ENCODE assay signal across 1 cellular context in the genomic region with DNA sequence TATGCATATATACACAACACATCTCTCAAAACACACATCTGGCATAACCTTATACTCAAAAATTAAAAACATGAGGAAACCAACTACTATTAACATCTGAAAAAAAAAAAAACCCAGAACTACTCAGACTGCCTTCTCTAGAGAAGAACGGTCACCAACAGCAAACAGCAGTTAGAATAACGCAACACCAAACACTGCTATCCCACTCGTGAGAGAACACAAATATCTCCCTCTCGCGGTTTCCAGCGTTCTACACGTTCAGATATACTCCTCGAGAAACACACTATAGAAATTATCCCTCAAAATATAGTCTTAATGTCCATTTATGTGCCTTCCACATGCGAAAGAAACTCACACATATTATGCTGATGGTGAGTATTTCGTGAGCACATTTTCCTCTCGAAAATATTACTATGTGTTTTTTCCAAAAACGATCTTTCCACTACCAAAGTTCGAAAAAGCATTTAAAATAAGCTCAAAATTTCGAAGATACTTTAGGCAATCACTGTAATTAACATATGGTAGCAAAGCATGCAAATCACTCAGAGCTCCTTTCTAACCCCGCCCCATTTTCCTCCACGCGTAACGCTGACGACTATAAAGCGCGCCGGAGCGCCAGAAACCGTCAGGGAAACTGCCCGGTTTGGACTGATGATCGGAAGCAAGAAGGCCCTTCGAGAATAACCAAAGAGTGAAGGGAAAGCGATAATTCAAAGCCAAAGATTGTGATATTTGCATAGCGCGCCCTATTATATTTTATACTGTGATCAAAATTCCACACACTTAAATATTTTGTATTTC.
TF ChIP-seq lines count a peak whose summit lies in the region.

No MANE protein-coding gene starts in this region.

TF ChIP-seq in HepG2, 621 proteins besides CTCF, POLR2A, EP300 and RAD21 (continued from another document and continues in another):
- TF ChIP-seq, protein P1, sequence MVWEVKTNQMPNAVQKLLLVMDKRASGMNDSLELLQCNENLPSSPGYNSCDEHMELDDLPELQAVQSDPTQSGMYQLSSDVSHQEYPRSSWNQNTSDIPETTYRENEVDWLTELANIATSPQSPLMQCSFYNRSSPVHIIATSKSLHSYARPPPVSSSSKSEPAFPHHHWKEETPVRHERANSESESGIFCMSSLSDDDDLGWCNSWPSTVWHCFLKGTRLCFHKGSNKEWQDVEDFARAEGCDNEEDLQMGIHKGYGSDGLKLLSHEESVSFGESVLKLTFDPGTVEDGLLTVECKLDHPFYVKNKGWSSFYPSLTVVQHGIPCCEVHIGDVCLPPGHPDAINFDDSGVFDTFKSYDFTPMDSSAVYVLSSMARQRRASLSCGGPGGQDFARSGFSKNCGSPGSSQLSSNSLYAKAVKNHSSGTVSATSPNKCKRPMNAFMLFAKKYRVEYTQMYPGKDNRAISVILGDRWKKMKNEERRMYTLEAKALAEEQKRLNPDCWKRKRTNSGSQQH (CRISPR knock-in tag; IDR thresholded peaks at IDR 0.05; ENCODE audit: low read depth) = 0 out of 2 replicates have a peak, but pooled peaks have one; percentile 20
- TF ChIP-seq ZNF709 (CRISPR knock-in tag; IDR thresholded peaks at IDR 0.05) (0 out of 2 replicates have a peak, but pooled peaks have one; percentile 82), SPEN (CRISPR knock-in tag; IDR thresholded peaks at IDR 0.05; ENCODE audit: low read depth) (no peak; the same call in 1 of the 2 replicates), RXRA (CRISPR knock-in tag; IDR thresholded peaks at IDR 0.05) (no peak; the same call in 1 of the 2 replicates), ZSCAN9 (CRISPR knock-in tag; IDR thresholded peaks at IDR 0.05; ENCODE audit: borderline replicate concordance) (peak; percentile 99), HNRNPK (IDR thresholded peaks at IDR 0.05; ENCODE audit: low read depth, low read length, poor library complexity, severe bottlenecking) (peak; percentile 26), MAF1 (CRISPR knock-in tag; IDR thresholded peaks at IDR 0.05; ENCODE audit: borderline replicate concordance) (no peak), ZNF343 (CRISPR knock-in tag; IDR thresholded peaks at IDR 0.05) (peak; percentile 91; the same call in 1 of the 2 replicates), XBP1 (CRISPR knock-in tag; IDR thresholded peaks at IDR 0.05) (peak; percentile 68; the same call in 1 of the 2 replicates), ZNF704 (CRISPR knock-in tag; IDR thresholded peaks at IDR 0.05; ENCODE audit: borderline replicate concordance) (peak; percentile 32; the same call in 1 of the 2 replicates), ZFYVE20 (CRISPR knock-in tag; IDR thresholded peaks at IDR 0.05; ENCODE audit: borderline replicate concordance, low read depth) (0 out of 2 replicates have a peak, but pooled peaks have one; percentile 13), ZBTB43 (CRISPR knock-in tag; conservative IDR thresholded peaks at IDR 0.05) (peak; percentile 90), ZSCAN12 (CRISPR knock-in tag; IDR thresholded peaks at IDR 0.05) (peak; percentile 73; the same call in 1 of the 2 replicates), SUZ12 (IDR thresholded peaks at IDR 0.05; ENCODE audit: low read depth, low read length) (no peak), ZNF781 (CRISPR knock-in tag; IDR thresholded peaks at IDR 0.05; ENCODE audit: borderline replicate concordance, not compliant biosample characterization) (peak; percentile 78), ZNF614 (CRISPR knock-in tag; IDR thresholded peaks at IDR 0.05; ENCODE audit: borderline replicate concordance) (peak; percentile 94), ARID4A (CRISPR knock-in tag; IDR thresholded peaks at IDR 0.05; ENCODE audit: borderline replicate concordance) (peak; percentile 70; the same call in 1 of the 2 replicates), GABPB1 (CRISPR knock-in tag; IDR thresholded peaks at IDR 0.05) (no peak; the same call in 1 of the 2 replicates), HNF4A (CRISPR knock-in tag; IDR thresholded peaks at IDR 0.05) (peak; percentile 29; the same call in 1 of the 2 replicates), ZNF142 (CRISPR knock-in tag; IDR thresholded peaks at IDR 0.05) (peak; percentile 64; the same call in 1 of the 2 replicates), CHD4 (IDR thresholded peaks at IDR 0.05; ENCODE audit: borderline replicate concordance, low read length) (peak; percentile 39; the same call in 1 of the 2 replicates), ZNF12 (CRISPR knock-in tag; IDR thresholded peaks at IDR 0.05) (peak; percentile 89), NCOA2 (CRISPR knock-in tag; IDR thresholded peaks at IDR 0.05) (peak; percentile 84), YEATS4 (CRISPR knock-in tag; IDR thresholded peaks at IDR 0.05; ENCODE audit: borderline replicate concordance) (peak; percentile 76)
- TF ChIP-seq, protein P2, sequence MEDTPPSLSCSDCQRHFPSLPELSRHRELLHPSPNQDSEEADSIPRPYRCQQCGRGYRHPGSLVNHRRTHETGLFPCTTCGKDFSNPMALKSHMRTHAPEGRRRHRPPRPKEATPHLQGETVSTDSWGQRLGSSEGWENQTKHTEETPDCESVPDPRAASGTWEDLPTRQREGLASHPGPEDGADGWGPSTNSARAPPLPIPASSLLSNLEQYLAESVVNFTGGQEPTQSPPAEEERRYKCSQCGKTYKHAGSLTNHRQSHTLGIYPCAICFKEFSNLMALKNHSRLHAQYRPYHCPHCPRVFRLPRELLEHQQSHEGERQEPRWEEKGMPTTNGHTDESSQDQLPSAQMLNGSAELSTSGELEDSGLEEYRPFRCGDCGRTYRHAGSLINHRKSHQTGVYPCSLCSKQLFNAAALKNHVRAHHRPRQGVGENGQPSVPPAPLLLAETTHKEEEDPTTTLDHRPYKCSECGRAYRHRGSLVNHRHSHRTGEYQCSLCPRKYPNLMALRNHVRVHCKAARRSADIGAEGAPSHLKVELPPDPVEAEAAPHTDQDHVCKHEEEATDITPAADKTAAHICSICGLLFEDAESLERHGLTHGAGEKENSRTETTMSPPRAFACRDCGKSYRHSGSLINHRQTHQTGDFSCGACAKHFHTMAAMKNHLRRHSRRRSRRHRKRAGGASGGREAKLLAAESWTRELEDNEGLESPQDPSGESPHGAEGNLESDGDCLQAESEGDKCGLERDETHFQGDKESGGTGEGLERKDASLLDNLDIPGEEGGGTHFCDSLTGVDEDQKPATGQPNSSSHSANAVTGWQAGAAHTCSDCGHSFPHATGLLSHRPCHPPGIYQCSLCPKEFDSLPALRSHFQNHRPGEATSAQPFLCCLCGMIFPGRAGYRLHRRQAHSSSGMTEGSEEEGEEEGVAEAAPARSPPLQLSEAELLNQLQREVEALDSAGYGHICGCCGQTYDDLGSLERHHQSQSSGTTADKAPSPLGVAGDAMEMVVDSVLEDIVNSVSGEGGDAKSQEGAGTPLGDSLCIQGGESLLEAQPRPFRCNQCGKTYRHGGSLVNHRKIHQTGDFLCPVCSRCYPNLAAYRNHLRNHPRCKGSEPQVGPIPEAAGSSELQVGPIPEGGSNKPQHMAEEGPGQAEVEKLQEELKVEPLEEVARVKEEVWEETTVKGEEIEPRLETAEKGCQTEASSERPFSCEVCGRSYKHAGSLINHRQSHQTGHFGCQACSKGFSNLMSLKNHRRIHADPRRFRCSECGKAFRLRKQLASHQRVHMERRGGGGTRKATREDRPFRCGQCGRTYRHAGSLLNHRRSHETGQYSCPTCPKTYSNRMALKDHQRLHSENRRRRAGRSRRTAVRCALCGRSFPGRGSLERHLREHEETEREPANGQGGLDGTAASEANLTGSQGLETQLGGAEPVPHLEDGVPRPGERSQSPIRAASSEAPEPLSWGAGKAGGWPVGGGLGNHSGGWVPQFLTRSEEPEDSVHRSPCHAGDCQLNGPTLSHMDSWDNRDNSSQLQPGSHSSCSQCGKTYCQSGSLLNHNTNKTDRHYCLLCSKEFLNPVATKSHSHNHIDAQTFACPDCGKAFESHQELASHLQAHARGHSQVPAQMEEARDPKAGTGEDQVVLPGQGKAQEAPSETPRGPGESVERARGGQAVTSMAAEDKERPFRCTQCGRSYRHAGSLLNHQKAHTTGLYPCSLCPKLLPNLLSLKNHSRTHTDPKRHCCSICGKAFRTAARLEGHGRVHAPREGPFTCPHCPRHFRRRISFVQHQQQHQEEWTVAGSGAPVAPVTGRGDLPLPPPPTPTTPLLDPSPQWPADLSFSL (CRISPR knock-in tag; IDR thresholded peaks at IDR 0.05) = no peak; the same call in 1 of the 2 replicates
- TF ChIP-seq, protein P3, sequence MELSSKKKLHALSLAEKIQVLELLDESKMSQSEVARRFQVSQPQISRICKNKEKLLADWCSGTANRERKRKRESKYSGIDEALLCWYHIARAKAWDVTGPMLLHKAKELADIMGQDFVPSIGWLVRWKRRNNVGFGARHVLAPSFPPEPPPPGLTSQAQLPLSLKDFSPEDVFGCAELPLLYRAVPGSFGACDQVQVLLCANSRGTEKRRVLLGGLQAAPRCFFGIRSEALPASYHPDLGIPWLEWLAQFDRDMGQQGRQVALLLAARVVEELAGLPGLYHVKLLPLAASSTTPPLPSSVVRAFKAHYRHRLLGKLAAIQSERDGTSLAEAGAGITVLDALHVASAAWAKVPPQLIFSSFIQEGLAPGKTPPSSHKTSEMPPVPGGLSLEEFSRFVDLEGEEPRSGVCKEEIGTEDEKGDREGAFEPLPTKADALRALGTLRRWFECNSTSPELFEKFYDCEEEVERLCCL (CRISPR knock-in tag; IDR thresholded peaks at IDR 0.05; ENCODE audit: borderline replicate concordance) = 0 out of 2 replicates have a peak, but pooled peaks have one; percentile 80
